15 cellular contexts compared by ENCODE assay signal in genomic region chr12:50661300-50662120, GRCh38.
A peak's percentile ranks its signal among the peaks of the same experiment; 100 is the strongest.
DNase-seq lines count a peak whose midpoint lies in the region; ATAC-seq and TF ChIP-seq lines count a peak whose summit lies in the region.
"Had no signal": no experiment of that assay in that cellular context is flagged by ENCODE, and none has a peak within 500 bp of the region (broad histone marks: within the 10 kb centered on the region; RNA-seq: fewer than 3 reads in every experiment).

No MANE protein-coding gene starts in this region.

- DNase-seq in natural killer cell = no peak
- no peak for DNase-seq in activated CD4-positive, CD25-positive, alpha-beta regulatory T cell treated with anti-CD3 and anti-CD28 coated beads, Interleukin-2, amount 50 U/mL, for 72 hours
- DNase-seq in activated CD8-positive, alpha-beta T cell treated with anti-CD3 and anti-CD28 coated beads for 36 hours = no peak
- DNase-seq: activated CD4-positive, alpha-beta T cell treated with anti-CD3 and anti-CD28 coated beads, Interleukin-2, amount 10 ng/mL, durations not matched to agents 7 days and 5 days; cerebellar nuclear complex; esophagus squamous epithelium; HCEC 1CT; NCI-H2029 had no signal

- intact Hi-C loops in natural killer cell (cut with micrococcal nuclease) = no loop called here
- intact Hi-C loops in activated CD8-positive, alpha-beta T cell treated with anti-CD3 and anti-CD28 coated beads for 36 hours (cut with micrococcal nuclease) = no loop called here

- H3K9me3 Mint-ChIP-seq in stimulated activated memory B cell treated with anti-CD40 and anti-IgM and Interleukin-4, amounts not matched to agents 10 μg/mL and 1 μg/mL and 100 μg/mL, for 72 hours = no peaks in the 10 kb centered on the region
- no peaks in the 10 kb centered on the region for H3K9me3 Mint-ChIP-seq in natural killer cell
- no peaks in the 10 kb centered on the region for H3K9me3 Mint-ChIP-seq in activated CD8-positive, alpha-beta T cell treated with anti-CD3 and anti-CD28 coated beads for 36 hours
- H3K9me3 Mint-ChIP-seq: activated CD4-positive, alpha-beta T cell treated with anti-CD3 and anti-CD28 coated beads, Interleukin-2, amount 10 ng/mL, durations not matched to agents 7 days and 5 days; CD14-positive monocyte had no signal

- peaks cover 9% of the 10 kb centered on the region for H3K4me1 Mint-ChIP-seq in stimulated activated memory B cell treated with anti-CD40 and anti-IgM and Interleukin-4, amounts not matched to agents 10 μg/mL and 1 μg/mL and 100 μg/mL, for 72 hours
- H3K4me1 Mint-ChIP-seq in natural killer cell = no peaks in the 10 kb centered on the region
- H3K4me1 Mint-ChIP-seq in activated CD8-positive, alpha-beta T cell treated with anti-CD3 and anti-CD28 coated beads for 36 hours (ENCODE audit: low read depth) = peaks cover 6% of the 10 kb centered on the region
- H3K4me1 Mint-ChIP-seq: activated CD4-positive, alpha-beta T cell treated with anti-CD3 and anti-CD28 coated beads, Interleukin-2, amount 10 ng/mL, durations not matched to agents 7 days and 5 days had no signal

- POLR2A ChIA-PET in activated CD8-positive, alpha-beta T cell treated with anti-CD3 and anti-CD28 coated beads for 36 hours (lab: Charles Lee) = no interaction called here

- peak overlapping the region; percentile 86 for H3K27ac ChIP-seq in cingulate gyrus (ENCODE audit: low read depth, low read length)
- H3K27ac ChIP-seq: esophagus squamous epithelium, KMS-11, right atrium auricular region had no signal

- H3K4me3 Mint-ChIP-seq in stimulated activated memory B cell treated with anti-CD40 and anti-IgM and Interleukin-4, amounts not matched to agents 10 μg/mL and 1 μg/mL and 100 μg/mL, for 72 hours = no peak overlapping the region
- H3K4me3 Mint-ChIP-seq in natural killer cell = no peak overlapping the region
- H3K4me3 Mint-ChIP-seq in activated CD8-positive, alpha-beta T cell treated with anti-CD3 and anti-CD28 coated beads for 36 hours = no peak overlapping the region
- H3K4me3 Mint-ChIP-seq: activated CD4-positive, alpha-beta T cell treated with anti-CD3 and anti-CD28 coated beads, Interleukin-2, amount 10 ng/mL, durations not matched to agents 7 days and 5 days; CD14-positive monocyte had no signal

- H3K36me3 Mint-ChIP-seq in stimulated activated memory B cell treated with anti-CD40 and anti-IgM and Interleukin-4, amounts not matched to agents 10 μg/mL and 1 μg/mL and 100 μg/mL, for 72 hours = peaks cover 14% of the 10 kb centered on the region
- H3K36me3 Mint-ChIP-seq in natural killer cell = no peaks in the 10 kb centered on the region
- H3K36me3 Mint-ChIP-seq in activated CD8-positive, alpha-beta T cell treated with anti-CD3 and anti-CD28 coated beads for 36 hours (ENCODE audit: low read depth) = peaks cover 12% of the 10 kb centered on the region

- H3K27ac Mint-ChIP-seq in stimulated activated memory B cell treated with anti-CD40 and anti-IgM and Interleukin-4, amounts not matched to agents 10 μg/mL and 1 μg/mL and 100 μg/mL, for 72 hours = peak overlapping the region; percentile 67
- H3K27ac Mint-ChIP-seq in natural killer cell = no peak overlapping the region
- no peak overlapping the region for H3K27ac Mint-ChIP-seq in activated CD8-positive, alpha-beta T cell treated with anti-CD3 and anti-CD28 coated beads for 36 hours
- H3K27ac Mint-ChIP-seq: activated CD4-positive, alpha-beta T cell treated with anti-CD3 and anti-CD28 coated beads, Interleukin-2, amount 10 ng/mL, durations not matched to agents 7 days and 5 days; CD14-positive monocyte had no signal

- no peak for TF ChIP-seq CTCF in natural killer cell (IDR thresholded peaks at IDR 0.05)
- no peak for TF ChIP-seq CTCF in activated CD8-positive, alpha-beta T cell treated with anti-CD3 and anti-CD28 coated beads for 36 hours (IDR thresholded peaks at IDR 0.05)

- no peaks in the 10 kb centered on the region for H3K27me3 Mint-ChIP-seq in stimulated activated memory B cell treated with anti-CD40 and anti-IgM and Interleukin-4, amounts not matched to agents 10 μg/mL and 1 μg/mL and 100 μg/mL, for 72 hours
- no peaks in the 10 kb centered on the region for H3K27me3 Mint-ChIP-seq in natural killer cell (ENCODE audit: low read depth in 2 of 2)
- no peaks in the 10 kb centered on the region for H3K27me3 Mint-ChIP-seq in activated CD8-positive, alpha-beta T cell treated with anti-CD3 and anti-CD28 coated beads for 36 hours
- H3K27me3 Mint-ChIP-seq: activated CD4-positive, alpha-beta T cell treated with anti-CD3 and anti-CD28 coated beads, Interleukin-2, amount 10 ng/mL, durations not matched to agents 7 days and 5 days had no signal

- ATAC-seq in GM19035 (IDR thresholded peaks at IDR 0.05; ENCODE audit: unreplicated experiment) (peak; percentile 52), HG02981 (IDR thresholded peaks at IDR 0.05; ENCODE audit: unreplicated experiment) (peak; percentile 40), natural killer cell (no peak)
- no peak for ATAC-seq in stimulated activated memory B cell treated with anti-CD40 and anti-IgM and Interleukin-4, amounts not matched to agents 10 μg/mL and 1 μg/mL and 100 μg/mL, for 72 hours
- ATAC-seq in activated CD8-positive, alpha-beta T cell treated with anti-CD3 and anti-CD28 coated beads for 36 hours = no peak

- CTCF ChIA-PET in activated CD8-positive, alpha-beta T cell treated with anti-CD3 and anti-CD28 coated beads for 36 hours (lab: Charles Lee) = interaction anchor here (1.1 kb wide), 1 partner anchor 23 kb away, joined by 3 read pairs; no protein-coding TSS in a partner anchor

Comparison
In these comparisons a context has a peak if more than half of its experiments do, and no peak if none do; other contexts are left out.
1. ATAC-seq: peak in GM19035 (single experiment) and HG02981 (single experiment); none in stimulated activated memory B cell treated with anti-CD40 and anti-IgM and Interleukin-4, amounts not matched to agents 10 μg/mL and 1 μg/mL and 100 μg/mL, for 72 hours (single experiment), natural killer cell (0 of 3) and activated CD8-positive, alpha-beta T cell treated with anti-CD3 and anti-CD28 coated beads for 36 hours (single experiment).